In the genomic region with DNA sequence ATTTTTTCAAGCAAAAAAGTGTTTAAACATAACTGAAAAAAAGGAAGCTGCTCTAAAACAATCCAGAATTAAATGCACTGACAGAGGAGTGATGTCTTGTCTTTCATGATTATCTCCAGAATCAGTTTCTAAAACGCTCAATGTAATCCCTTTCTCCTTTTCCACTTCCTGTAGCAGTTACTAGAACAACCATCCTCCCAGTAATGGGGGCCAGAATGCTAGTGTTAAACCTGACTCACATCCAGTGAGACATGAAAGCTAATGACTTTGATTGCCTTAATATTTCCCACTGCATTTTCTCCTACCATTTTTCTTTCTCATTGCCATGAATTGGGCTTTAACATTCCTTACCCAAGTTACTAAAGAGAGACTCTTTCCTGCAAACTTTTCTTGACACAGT, we compare ENCODE assay signal across 16 cellular contexts.
DNase-seq lines count a peak whose midpoint lies in the region; ATAC-seq and TF ChIP-seq lines count a peak whose summit lies in the region.
"Had no signal": no experiment of that assay in that cellular context is flagged by ENCODE, and none has a peak within 500 bp of the region (broad histone marks: within the 10 kb centered on the region; RNA-seq: fewer than 3 reads in every experiment).

No MANE protein-coding gene starts in this region.

- H3K4me3 ChIP-seq in GM23338: no peak overlapping the region
- no peak overlapping the region for H3K4me3 ChIP-seq in H7 (ENCODE audit: insufficient read depth, low read depth, low read length)
- H3K4me3 ChIP-seq: A549; BLaER1 treated with 17β-estradiol and CSF1 and Interleukin-3, amounts not matched to agents 10 nM and 100 nM had no signal

- H3K36me3 Mint-ChIP-seq in GM23338 (ENCODE audit: low read depth): no peaks in the 10 kb centered on the region
- H3K36me3 Mint-ChIP-seq: CD8-positive, alpha-beta memory T cell had no signal

- DNase-seq in A172 (ENCODE audit: low spot score) (peak; percentile 13), GM23338 (ENCODE audit: low spot score) (no peak), OCI-M1 (lab: John Stamatoyannopoulos, UW) (peak; percentile 2), iris pigment epithelial cell (ENCODE audit: low read depth) (peak; percentile 28), dermis blood vessel endothelial cell (no peak), H7 (no peak), D341Med (ENCODE audit: low spot score) (no peak), HEK293T (ENCODE audit: extremely low spot score) (no peak)
- DNase-seq: CD8-positive, alpha-beta memory T cell; DMS 273 treated with DMSO at 0.1 percent for 48 hours; NCI-H1417; NCI-H187 treated with DMSO at 0.1 percent for 48 hours; NCI-H748 treated with DMSO at 0.1 percent for 48 hours had no signal

- H3K27me3 ChIP-seq in GM23338 (ENCODE audit: insufficient read depth) (no peaks in the 10 kb centered on the region), H7 (ENCODE audit: control insufficient read depth, insufficient read depth, low read length) (no peaks in the 10 kb centered on the region)
- H3K27me3 ChIP-seq: BLaER1 treated with 17β-estradiol and CSF1 and Interleukin-3, amounts not matched to agents 10 nM and 100 nM had no signal

- no peaks in the 10 kb centered on the region; the same call in 2 of the 3 replicates for H3K9me3 Mint-ChIP-seq in GM23338

- H3K9me2 ChIP-seq in GM23338 (ENCODE audit: insufficient read depth): 0 out of 2 replicates have a peak, but pooled peaks cover 7% of the 10 kb centered on the region

- peak overlapping the region; percentile 13; the same call in 1 of the 2 replicates for H3K27ac Mint-ChIP-seq in GM23338
- H3K27ac Mint-ChIP-seq: CD8-positive, alpha-beta memory T cell; IgD-negative memory B cell had no signal

- peak overlapping the region; percentile 30; the same call in 1 of the 2 replicates for H2AFZ ChIP-seq in GM23338

- no peak for TF ChIP-seq CTCF in GM23338 (conservative IDR thresholded peaks at IDR 0.05; ENCODE audit: low read depth in 2 of 2)

- H3F3A ChIP-seq in GM23338 (replicated peaks; ENCODE audit: low read depth): no peaks in the 10 kb centered on the region

- POLR2A ChIA-PET in HEK293T (lab: Yijun Ruan, JAX): no interaction called here

- H3K36me3 ChIP-seq in GM23338 (ENCODE audit: insufficient read depth) (no peaks in the 10 kb centered on the region), H7 (replicated peaks; ENCODE audit: control insufficient read depth, insufficient read depth, low read length) (no peaks in the 10 kb centered on the region)
- H3K36me3 ChIP-seq: BLaER1 treated with 17β-estradiol and CSF1 and Interleukin-3, amounts not matched to agents 10 nM and 100 nM had no signal

- no peak overlapping the region for H3K4me3 Mint-ChIP-seq in GM23338
- H3K4me3 Mint-ChIP-seq: CD8-positive, alpha-beta memory T cell; IgD-negative memory B cell had no signal

- no peak overlapping the region for H3K27ac ChIP-seq in GM23338 (ENCODE audit: low read depth)
- H3K27ac ChIP-seq: A549; BLaER1 treated with 17β-estradiol and CSF1 and Interleukin-3, amounts not matched to agents 10 nM and 100 nM had no signal

- no peaks in the 10 kb centered on the region for H4K20me1 ChIP-seq in GM23338 (replicated peaks; ENCODE audit: insufficient read depth)
- H4K20me1 ChIP-seq: BLaER1 treated with 17β-estradiol and CSF1 and Interleukin-3, amounts not matched to agents 10 nM and 100 nM had no signal

- no peak for ATAC-seq in GM23338
- ATAC-seq: A549 had no signal

- no peak overlapping the region for H3K4me2 ChIP-seq in GM23338
- H3K4me2 ChIP-seq: A549; BLaER1 treated with 17β-estradiol and CSF1 and Interleukin-3, amounts not matched to agents 10 nM and 100 nM had no signal

- H3K4me1 Mint-ChIP-seq in GM23338: peaks cover 18% of the 10 kb centered on the region
- H3K4me1 Mint-ChIP-seq: CD8-positive, alpha-beta memory T cell; IgD-negative memory B cell had no signal

- H3K27me3 Mint-ChIP-seq in GM23338 (ENCODE audit: insufficient read depth, low read depth, poor library complexity): no peaks in the 10 kb centered on the region
- H3K27me3 Mint-ChIP-seq: CD8-positive, alpha-beta memory T cell had no signal

- no peaks in the 10 kb centered on the region for H3K79me2 ChIP-seq in GM23338 (replicated peaks; ENCODE audit: insufficient read depth)

- peaks cover 6% of the 10 kb centered on the region; the same call in 1 of the 2 replicates for H3K4me1 ChIP-seq in GM23338 (ENCODE audit: insufficient read depth)
- H3K4me1 ChIP-seq: A549; BLaER1 treated with 17β-estradiol and CSF1 and Interleukin-3, amounts not matched to agents 10 nM and 100 nM had no signal

- CTCF ChIA-PET in HEK293T (lab: Yijun Ruan, JAX): no interaction called here

TF ChIP-seq in GM23338, 12 proteins besides CTCF, POLR2A, EP300 and RAD21 (continues in another document):
- no peak for TF ChIP-seq NANOG (IDR thresholded peaks at IDR 0.05; ENCODE audit: borderline replicate concordance)
- no peak for TF ChIP-seq CREB1 (CRISPR knock-in tag; IDR thresholded peaks at IDR 0.05; ENCODE audit: low read depth)
- no peak for TF ChIP-seq ZNF331 (CRISPR knock-in tag; IDR thresholded peaks at IDR 0.05; ENCODE audit: low read depth)
- no peak for TF ChIP-seq EZH2phosphoT487 (IDR thresholded peaks at IDR 0.05; ENCODE audit: unreplicated experiment)
- TF ChIP-seq POLR2AphosphoS5 (IDR thresholded peaks at IDR 0.05; ENCODE audit: low read depth): no peak
- TF ChIP-seq, protein P1, sequence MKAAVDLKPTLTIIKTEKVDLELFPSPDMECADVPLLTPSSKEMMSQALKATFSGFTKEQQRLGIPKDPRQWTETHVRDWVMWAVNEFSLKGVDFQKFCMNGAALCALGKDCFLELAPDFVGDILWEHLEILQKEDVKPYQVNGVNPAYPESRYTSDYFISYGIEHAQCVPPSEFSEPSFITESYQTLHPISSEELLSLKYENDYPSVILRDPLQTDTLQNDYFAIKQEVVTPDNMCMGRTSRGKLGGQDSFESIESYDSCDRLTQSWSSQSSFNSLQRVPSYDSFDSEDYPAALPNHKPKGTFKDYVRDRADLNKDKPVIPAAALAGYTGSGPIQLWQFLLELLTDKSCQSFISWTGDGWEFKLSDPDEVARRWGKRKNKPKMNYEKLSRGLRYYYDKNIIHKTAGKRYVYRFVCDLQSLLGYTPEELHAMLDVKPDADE (IDR thresholded peaks at IDR 0.05): no peak

TF ChIP-seq in HEK293T, 16 proteins besides CTCF, POLR2A, EP300 and RAD21:
- no peak for TF ChIP-seq SP1 (IDR thresholded peaks at IDR 0.05)
- TF ChIP-seq BHLHE40 (IDR thresholded peaks at IDR 0.05; ENCODE audit: borderline replicate concordance): no peak
- TF ChIP-seq, protein P2, sequence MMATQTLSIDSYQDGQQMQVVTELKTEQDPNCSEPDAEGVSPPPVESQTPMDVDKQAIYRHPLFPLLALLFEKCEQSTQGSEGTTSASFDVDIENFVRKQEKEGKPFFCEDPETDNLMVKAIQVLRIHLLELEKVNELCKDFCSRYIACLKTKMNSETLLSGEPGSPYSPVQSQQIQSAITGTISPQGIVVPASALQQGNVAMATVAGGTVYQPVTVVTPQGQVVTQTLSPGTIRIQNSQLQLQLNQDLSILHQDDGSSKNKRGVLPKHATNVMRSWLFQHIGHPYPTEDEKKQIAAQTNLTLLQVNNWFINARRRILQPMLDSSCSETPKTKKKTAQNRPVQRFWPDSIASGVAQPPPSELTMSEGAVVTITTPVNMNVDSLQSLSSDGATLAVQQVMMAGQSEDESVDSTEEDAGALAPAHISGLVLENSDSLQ (IDR thresholded peaks at IDR 0.05): no peak
- no peak for TF ChIP-seq L3MBTL2 (conservative IDR thresholded peaks at IDR 0.05)
- no peak for TF ChIP-seq NFRKB (IDR thresholded peaks at IDR 0.05)
- TF ChIP-seq CTBP1 (IDR thresholded peaks at IDR 0.05; ENCODE audit: borderline replicate concordance): no peak
- TF ChIP-seq FOXA1 (IDR thresholded peaks at IDR 0.05): no peak
- TF ChIP-seq ELF4 (IDR thresholded peaks at IDR 0.05): no peak
- TF ChIP-seq HDGF (IDR thresholded peaks at IDR 0.05; ENCODE audit: borderline replicate concordance): no peak
- TF ChIP-seq SUZ12 (IDR thresholded peaks at IDR 0.05): no peak
- no peak for TF ChIP-seq TARDBP (IDR thresholded peaks at IDR 0.05)
- TF ChIP-seq ZNF384 (IDR thresholded peaks at IDR 0.05): no peak
- no peak for TF ChIP-seq FOXK2 (IDR thresholded peaks at IDR 0.05)
- no peak for TF ChIP-seq ARNT (IDR thresholded peaks at IDR 0.05)
- TF ChIP-seq LEF1 (IDR thresholded peaks at IDR 0.05; ENCODE audit: borderline replicate concordance): no peak
- TF ChIP-seq FOXM1 (IDR thresholded peaks at IDR 0.05; ENCODE audit: borderline replicate concordance): no peak

Comparison
In these comparisons a context has a peak if more than half of its experiments do, and no peak if none do; other contexts are left out.
1. DNase-seq: peak in A172 (single experiment), OCI-M1 (single experiment) and iris pigment epithelial cell (single experiment); none in GM23338 (single experiment), dermis blood vessel endothelial cell (single experiment), H7 (single experiment), D341Med (single experiment) and HEK293T (single experiment).